Comparison of ENCODE assay signal across 37 cellular contexts in genomic region chr9:99730063-99730462, GRCh38.
"Had no signal": no experiment of that assay in that cellular context is flagged by ENCODE, and none has a peak within 500 bp of the region (broad histone marks: within the 10 kb centered on the region; RNA-seq: fewer than 3 reads in every experiment).

No MANE protein-coding gene starts in this region.

- DNase-seq: activated CD4-positive, alpha-beta T cell treated with anti-CD3 and anti-CD28 coated beads, Interleukin-2, amount 10 ng/mL, durations not matched to agents 24 days and 14 days; activated CD4-positive, alpha-beta T cell treated with anti-CD3 and anti-CD28 coated beads, Interleukin-2, amount 50 U/mL, for 4 hours; activated CD4-positive, CD25-positive, alpha-beta regulatory T cell; activated CD8-positive, alpha-beta T cell treated with anti-CD3 and anti-CD28 coated beads for 36 hours; activated effector memory CD4-positive, alpha-beta T cell treated with anti-CD3 and anti-CD28 coated beads, Interleukin-2, amount 50 U/mL, for 16 hours; activated naive CD4-positive, alpha-beta T cell; activated naive CD4-positive, alpha-beta T cell treated with anti-CD3 and anti-CD28 coated beads, Interleukin-2, amount 50 U/mL, for 16 hours; activated naive CD8-positive, alpha-beta T cell treated with anti-CD3 and anti-CD28 coated beads, Interleukin-2, amount 10 ng/mL, durations not matched to agents 7 days and 5 days; activated T-cell treated with anti-CD3 and anti-CD28 coated beads, Interleukin-2, amount 50 U/mL, for 1 hour; activated T-cell treated with anti-CD3 and anti-CD28 coated beads, Interleukin-2, amount 50 U/mL, for 72 hours; amygdala; Kasumi-1; KG1; MG63; MV-4-11; NCI-H1092; NCI-H187; NCI-H2029 treated with DMSO at 0.1 percent for 48 hours; NCI-H2107; NCI-H2171; NCI-H510A; NCI-H526; NCI-H748 treated with DMSO at 0.1 percent for 48 hours; NK-92 treated with Interleukin-12 subunit alpha and Interleukin-12 subunit beta, amount 100 ng/mL, for 24 hours; PC-9; SIG-M5; T-helper 1 cell; T-helper 2 cell; T-helper 9 cell had no signal

- H3K9me3 ChIP-seq: ascending aorta, MG63 had no signal

- H3K27ac Mint-ChIP-seq: activated CD4-positive, alpha-beta T cell treated with anti-CD3 and anti-CD28 coated beads, Interleukin-2, amount 10 ng/mL, durations not matched to agents 24 days and 14 days; activated CD8-positive, alpha-beta T cell treated with anti-CD3 and anti-CD28 coated beads for 36 hours; activated naive CD8-positive, alpha-beta T cell treated with anti-CD3 and anti-CD28 coated beads, Interleukin-2, amount 10 ng/mL, durations not matched to agents 7 days and 5 days; activated T-cell treated with anti-CD3 and anti-CD28 coated beads, Interleukin-2, amount 50 U/mL, for 72 hours; activated T-helper 17 cell treated with anti-CD3 and anti-CD28 coated beads, Interleukin-2, amount 50 U/mL, for 72 hours had no signal

- H3K4me3 Mint-ChIP-seq: activated CD4-positive, alpha-beta T cell treated with anti-CD3 and anti-CD28 coated beads, Interleukin-2, amount 10 ng/mL, durations not matched to agents 24 days and 14 days; activated CD8-positive, alpha-beta T cell treated with anti-CD3 and anti-CD28 coated beads for 36 hours; activated naive CD8-positive, alpha-beta T cell treated with anti-CD3 and anti-CD28 coated beads, Interleukin-2, amount 10 ng/mL, durations not matched to agents 7 days and 5 days; activated T-cell treated with anti-CD3 and anti-CD28 coated beads, Interleukin-2, amount 50 U/mL, for 72 hours; activated T-helper 17 cell treated with anti-CD3 and anti-CD28 coated beads, Interleukin-2, amount 50 U/mL, for 72 hours; central memory CD8-positive, alpha-beta T cell had no signal

- H3K4me1 Mint-ChIP-seq: activated T-helper 17 cell treated with anti-CD3 and anti-CD28 coated beads, Interleukin-2, amount 50 U/mL, for 72 hours; central memory CD8-positive, alpha-beta T cell had no signal

- H3K9me3 Mint-ChIP-seq: activated CD4-positive, alpha-beta T cell treated with anti-CD3 and anti-CD28 coated beads, Interleukin-2, amount 10 ng/mL, durations not matched to agents 24 days and 14 days; activated CD8-positive, alpha-beta T cell treated with anti-CD3 and anti-CD28 coated beads for 36 hours; activated T-cell treated with anti-CD3 and anti-CD28 coated beads, Interleukin-2, amount 50 U/mL, for 72 hours; activated T-helper 17 cell treated with anti-CD3 and anti-CD28 coated beads, Interleukin-2, amount 50 U/mL, for 72 hours; central memory CD8-positive, alpha-beta T cell had no signal

- H3K36me3 ChIP-seq: ascending aorta, cardiac muscle cell, MG63 had no signal

- H3K4me3 ChIP-seq: ascending aorta, cardiac muscle cell, MG63, PC-9 had no signal

- H3K27me3 ChIP-seq: ascending aorta, cardiac muscle cell, MG63 had no signal

- H3K27ac ChIP-seq: ascending aorta, cardiac muscle cell, PC-9, RWPE1, VCaP had no signal

- H3K36me3 Mint-ChIP-seq: activated naive CD8-positive, alpha-beta T cell treated with anti-CD3 and anti-CD28 coated beads, Interleukin-2, amount 10 ng/mL, durations not matched to agents 7 days and 5 days had no signal

- ATAC-seq: activated CD8-positive, alpha-beta T cell treated with anti-CD3 and anti-CD28 coated beads for 36 hours; activated T-cell treated with anti-CD3 and anti-CD28 coated beads, Interleukin-2, amount 50 U/mL, for 72 hours; activated T-helper 17 cell treated with anti-CD3 and anti-CD28 coated beads, Interleukin-2, amount 50 U/mL, for 72 hours; Right ventricle myocardium inferior; SK-N-SH treated with all-trans-retinoic acid at 6 μM for 48 hours had no signal
